ENCODE assay signal across 14 cellular contexts in genomic region chrX:145825896-145826295, GRCh38. TPM values are rescaled to one million over a fixed set of nuclear protein-coding genes. Genes with fewer than 3 reads are reported as not detected.
DNase-seq lines count a peak whose midpoint lies in the region; ATAC-seq and TF ChIP-seq lines count a peak whose summit lies in the region.
"Had no signal": no experiment of that assay in that cellular context is flagged by ENCODE, and none has a peak within 500 bp of the region (broad histone marks: within the 10 kb centered on the region; RNA-seq: fewer than 3 reads in every experiment).

No MANE protein-coding gene starts in this region.

- H4K20me1 ChIP-seq in MM.1S (ENCODE audit: insufficient read depth, low read length) (no peaks in the 10 kb centered on the region), neural progenitor cell (ENCODE audit: low read depth) (no peaks in the 10 kb centered on the region)

- H3K79me2 ChIP-seq in MM.1S (ENCODE audit: low read length) (no peaks in the 10 kb centered on the region), neural progenitor cell (ENCODE audit: low read depth) (no peaks in the 10 kb centered on the region)

- H3K36me3 Mint-ChIP-seq in neural progenitor cell, result peaks cover 1% of the 10 kb centered on the region
- H3K36me3 Mint-ChIP-seq: memory B cell; stimulated activated memory B cell treated with anti-CD40 and anti-IgM and Interleukin-4, amounts not matched to agents 10 μg/mL and 1 μg/mL and 100 μg/mL, for 72 hours had no signal

- no peak overlapping the region for H3K27ac ChIP-seq in MM.1S (ENCODE audit: low read length)
- H3K27ac ChIP-seq in caudate nucleus (ENCODE audit: low read depth, low read length), result peak overlapping the region; percentile 63
- H3K27ac ChIP-seq in neural progenitor cell, result no peak overlapping the region
- H3K27ac ChIP-seq: epithelial cell of prostate, skin epidermis had no signal

- H3K4me1 Mint-ChIP-seq in neural progenitor cell, result peaks cover 5% of the 10 kb centered on the region
- H3K4me1 Mint-ChIP-seq: memory B cell; stimulated activated memory B cell treated with anti-CD40 and anti-IgM and Interleukin-4, amounts not matched to agents 10 μg/mL and 1 μg/mL and 100 μg/mL, for 72 hours had no signal

- H3K9ac ChIP-seq in MM.1S (ENCODE audit: low read length) (no peak overlapping the region), neural progenitor cell (no peak overlapping the region)

- H3K9me3 ChIP-seq in MM.1S (replicated peaks; ENCODE audit: insufficient read depth, low read length), result no peaks in the 10 kb centered on the region
- H3K9me3 ChIP-seq in neural progenitor cell (ENCODE audit: low read depth), result no peaks in the 10 kb centered on the region

- TF ChIP-seq CTCF in MM.1S (IDR thresholded peaks at IDR 0.05; ENCODE audit: low read length) (peak; percentile 22), neural progenitor cell (IDR thresholded peaks at IDR 0.05) (peak; percentile 54)

- no peaks in the 10 kb centered on the region for H3K4me1 ChIP-seq in MM.1S (ENCODE audit: low read length)
- H3K4me1 ChIP-seq in neural progenitor cell, result no peaks in the 10 kb centered on the region

- H3K4me3 Mint-ChIP-seq in neural progenitor cell, result no peak overlapping the region
- H3K4me3 Mint-ChIP-seq: memory B cell; stimulated activated memory B cell treated with anti-CD40 and anti-IgM and Interleukin-4, amounts not matched to agents 10 μg/mL and 1 μg/mL and 100 μg/mL, for 72 hours had no signal

- no peaks in the 10 kb centered on the region for H3K9me2 ChIP-seq in MM.1S (replicated peaks; ENCODE audit: insufficient read depth, low read length)

- H2AFZ ChIP-seq in MM.1S (ENCODE audit: low read length) (no peak overlapping the region), neural progenitor cell (replicated peaks) (no peak overlapping the region)

- H3K27me3 Mint-ChIP-seq in neural progenitor cell (ENCODE audit: insufficient read depth, low read depth), result peaks cover 19% of the 10 kb centered on the region

- H3F3A ChIP-seq in MM.1S (ENCODE audit: insufficient read depth, low read length) (no peaks in the 10 kb centered on the region), neural progenitor cell (ENCODE audit: low read depth) (no peaks in the 10 kb centered on the region)

- no peak overlapping the region for H3K4me2 ChIP-seq in MM.1S (ENCODE audit: low read depth, low read length)
- H3K4me2 ChIP-seq in neural progenitor cell, result no peak overlapping the region

- H3K27ac Mint-ChIP-seq in neural progenitor cell, result no peak overlapping the region
- H3K27ac Mint-ChIP-seq: activated T-helper 2 cell treated with anti-CD3 and anti-CD28 coated beads, Interferon-gamma antibody, Interleukin-2, Interleukin-4, amounts not matched to agents 10 μg/mL and 5 μg/mL and 100 μg/mL, durations not matched to agents 14 hours and 24 hours and 36 hours; memory B cell; stimulated activated memory B cell treated with anti-CD40 and anti-IgM and Interleukin-4, amounts not matched to agents 10 μg/mL and 1 μg/mL and 100 μg/mL, for 72 hours had no signal

- H3K4me3 ChIP-seq in MM.1S (ENCODE audit: low read length) (no peak overlapping the region), neural progenitor cell (no peak overlapping the region)
- H3K4me3 ChIP-seq: skin epidermis had no signal

- DNase-seq in NCI-H1092 treated with DMSO at 0.1 percent for 48 hours (lab: John Stamatoyannopoulos, UW), result peak; percentile 36
- DNase-seq in NCI-H1092 (lab: John Stamatoyannopoulos, UW), result no peak
- DNase-seq in MM.1S, result peak; percentile 25
- peak in 13 of 61 donors; percentile 2 to 52 (median 19) for DNase-seq in caudate nucleus (lab: John Stamatoyannopoulos, UW)
- DNase-seq in neural progenitor cell (ENCODE audit: low spot score), result peak; percentile 19
- no peak for DNase-seq in left colon
- DNase-seq: NCI-H446 treated with DMSO at 0.1 percent for 48 hours had no signal

- peaks cover 6% of the 10 kb centered on the region for H3K9me3 Mint-ChIP-seq in neural progenitor cell
- H3K9me3 Mint-ChIP-seq: activated T-helper 2 cell treated with anti-CD3 and anti-CD28 coated beads, Interferon-gamma antibody, Interleukin-2, Interleukin-4, amounts not matched to agents 10 μg/mL and 5 μg/mL and 100 μg/mL, durations not matched to agents 14 hours and 24 hours and 36 hours had no signal

- H3K27me3 ChIP-seq in MM.1S (replicated peaks; ENCODE audit: insufficient read depth, low read length) (no peaks in the 10 kb centered on the region), neural progenitor cell (peaks cover 41% of the 10 kb centered on the region)

- intact Hi-C loops in left colon (cut with DNase I, micrococcal nuclease), result no loop called here

- H3K36me3 ChIP-seq in MM.1S (replicated peaks; ENCODE audit: insufficient read depth, low read length) (no peaks in the 10 kb centered on the region), neural progenitor cell (no peaks in the 10 kb centered on the region)

- ATAC-seq in left colon (no peak), GM21717 (IDR thresholded peaks at IDR 0.05; ENCODE audit: unreplicated experiment) (no peak), GM21423 (IDR thresholded peaks at IDR 0.05; ENCODE audit: unreplicated experiment) (no peak)
- ATAC-seq: stimulated activated memory B cell treated with anti-CD40 and anti-IgM and Interleukin-4, amounts not matched to agents 10 μg/mL and 1 μg/mL and 100 μg/mL, for 72 hours had no signal

RNA-seq across cellular contexts. Expression of gene SLITRK2, which starts 8.3 kb away (rescaled TPM):
- total RNA-seq in neural progenitor cell (ENCODE audit: low replicate concordance) (0.12 and 0.26 TPM in 2 replicates), left colon (under 1 TPM; 0.09 to 0.14 TPM)
- total RNA-seq: activated T-helper 2 cell treated with anti-CD3 and anti-CD28 coated beads, Interferon-gamma antibody, Interleukin-2, Interleukin-4, amounts not matched to agents 10 μg/mL and 5 μg/mL and 100 μg/mL, durations not matched to agents 14 hours and 24 hours and 36 hours had no signal

Comparison
In these comparisons a context has a peak if more than half of its experiments do, and no peak if none do; other contexts are left out.
1. DNase-seq: peak in NCI-H1092 treated with DMSO at 0.1 percent for 48 hours (single experiment), MM.1S (single experiment) and neural progenitor cell (single experiment); none in NCI-H1092 (single experiment) and left colon (0 of 2).